8 cellular contexts compared by ENCODE assay signal in genomic region chr15:59688888-59689625, GRCh38. TPM values are rescaled to one million over a fixed set of nuclear protein-coding genes. Genes with fewer than 3 reads are reported as not detected.
DNase-seq lines count a peak whose midpoint lies in the region; ATAC-seq and TF ChIP-seq lines count a peak whose summit lies in the region.

BNIP2 (minus strand) TSS chr15:59689320; CDS start chr15:59682457, 6,863 bp downstream.

- no peak for TF ChIP-seq CTCF in CD4-positive, alpha-beta T cell (IDR thresholded peaks at IDR 0.05)
- TF ChIP-seq CTCF in lung (IDR thresholded peaks at IDR 0.05; ENCODE audit: control extremely low read depth, extremely low read depth), result no peak

- CTCF ChIA-PET in CD4-positive, alpha-beta T cell (lab: Charles Lee), result interaction anchor here (1.2 to 3.1 kb wide), 4 partner anchors 31 to 832 kb away, joined by 3 to 10 read pairs (median 4); partner anchors contain the start of gene GTF2A2

- peak; percentile 86 for ATAC-seq in CD4-positive, alpha-beta T cell (ENCODE audit: poor library complexity)
- ATAC-seq in GM19455 (IDR thresholded peaks at IDR 0.05; ENCODE audit: unreplicated experiment) (peak; percentile 79), lung (ENCODE audit: insufficient read depth, low FRiP score) (peak; percentile 96)

- intact Hi-C loops in CD4-positive, alpha-beta T cell (cut with DNase I, micrococcal nuclease), result loop anchor here (1.0 to 10.0 kb wide), 8 partner anchors 32 to 1984 kb away; partner anchors contain the start of genes GTF2A2 (in 2 of the 2), ANXA2 (in 1 of the 2), CCNB2 (in 1 of the 2) and ICE2 (in 1 of the 2)

- no peaks in the 10 kb centered on the region for H3K9me3 Mint-ChIP-seq in CD4-positive, alpha-beta T cell

- H3K27ac ChIP-seq in CD4-positive, alpha-beta T cell (ENCODE audit: low read depth, low read length), result peak within 1 kb of the TSS; percentile 99
- H3K27ac ChIP-seq in lung (ENCODE audit: low read depth in 1 of 2, low read length in 1 of 2), result peak within 1 kb of the TSS; percentile 95 to 96

- peaks cover 0 to 3% of the 10 kb centered on the region in 2 donors for H3K36me3 ChIP-seq in lung (ENCODE audit: control insufficient read depth in 2 of 2, insufficient read depth in 2 of 2, low read length in 2 of 2)

- H3K36me3 Mint-ChIP-seq in CD4-positive, alpha-beta T cell (ENCODE audit: low read depth), result peaks cover 40% of the 10 kb centered on the region

- no peaks in the 10 kb centered on the region for H3K9me3 ChIP-seq in CD4-positive, alpha-beta T cell (ENCODE audit: control insufficient read depth, low read length)
- H3K9me3 ChIP-seq in lung (ENCODE audit: control insufficient read depth in 2 of 2, insufficient read depth in 1 of 2, low read length in 1 of 2), result no peaks in the 10 kb centered on the region

- H3K4me1 Mint-ChIP-seq in CD4-positive, alpha-beta T cell (ENCODE audit: low read depth), result peaks cover 42% of the 10 kb centered on the region

- peak within 1 kb of the TSS; percentile 99 for H3K27ac Mint-ChIP-seq in CD4-positive, alpha-beta T cell

- peaks cover 5 to 20% of the 10 kb centered on the region in 2 donors for H3K4me1 ChIP-seq in lung (ENCODE audit: control insufficient read depth in 2 of 2, insufficient read depth in 2 of 2, low read length in 2 of 2)

- WGBS in lung, 2 donors, result 0% methylated on average over 69 to 74 of the region's 74 CpGs

- no peaks in the 10 kb centered on the region for H3K27me3 Mint-ChIP-seq in CD4-positive, alpha-beta T cell

- H3K4me3 Mint-ChIP-seq in CD4-positive, alpha-beta T cell, result peak within 1 kb of the TSS; percentile 95

- peak; percentile 96 to 100 (median 99) for DNase-seq in CD4-positive, alpha-beta T cell
- DNase-seq in HS-27A (ENCODE audit: low read depth) (peak; percentile 97), NK-92 (lab: John Stamatoyannopoulos, UW; ENCODE audit: unreplicated experiment) (peak; percentile 97), lung (ENCODE audit: low spot score) (peak; percentile 99)
- peak; percentile 97 to 99 for DNase-seq in activated CD8-positive, alpha-beta memory T cell treated with anti-CD3 and anti-CD28 coated beads for 1 hour (ENCODE audit: extremely low read depth in 1 of 2, low read depth in 1 of 2)
- peak; percentile 99 for DNase-seq in effector CD4-positive, alpha-beta T cell
- DNase-seq in stimulated activated CD4-positive, alpha-beta T cell treated with anti-CD3 and anti-CD28 coated beads, TNF-alpha, amount 100 ng/mL, for 4 hours (ENCODE audit: low read depth in 3 of 3), result peak; percentile 93 to 98 (median 98)

- no peaks in the 10 kb centered on the region for H3K27me3 ChIP-seq in CD4-positive, alpha-beta T cell (ENCODE audit: control insufficient read depth, insufficient read depth, low read length)
- H3K27me3 ChIP-seq in lung (ENCODE audit: control insufficient read depth, insufficient read depth), result no peaks in the 10 kb centered on the region

- H3K4me3 ChIP-seq in lung, result peak within 1 kb of the TSS; percentile 70

- POLR2A ChIA-PET in CD4-positive, alpha-beta T cell (lab: Charles Lee), result interaction anchor here (0.6 to 4.2 kb wide), 17 partner anchors 33 to 1983 kb away, joined by 3 to 68 read pairs (median 4); partner anchors contain the start of genes ANXA2, GTF2A2, ICE2 and MINDY2

RNA-seq across cellular contexts. Expression of gene BNIP2, which starts in this region (rescaled TPM):
- 100 to 1,000 TPM; 109 TPM for total RNA-seq in CD4-positive, alpha-beta T cell
- total RNA-seq in lung, result 10 to 100 TPM; 72.1 to 96.6 TPM
- polyA plus RNA-seq in lung, result 10 to 100 TPM; 33.6 to 65.3 TPM

Comparison
In these comparisons a context has a peak if more than half of its experiments do, and no peak if none do; other contexts are left out.
1. Peak in every context shown above with its lines: DNase-seq, ATAC-seq, H3K4me3 ChIP-seq and H3K27ac ChIP-seq.